In the genomic region with DNA sequence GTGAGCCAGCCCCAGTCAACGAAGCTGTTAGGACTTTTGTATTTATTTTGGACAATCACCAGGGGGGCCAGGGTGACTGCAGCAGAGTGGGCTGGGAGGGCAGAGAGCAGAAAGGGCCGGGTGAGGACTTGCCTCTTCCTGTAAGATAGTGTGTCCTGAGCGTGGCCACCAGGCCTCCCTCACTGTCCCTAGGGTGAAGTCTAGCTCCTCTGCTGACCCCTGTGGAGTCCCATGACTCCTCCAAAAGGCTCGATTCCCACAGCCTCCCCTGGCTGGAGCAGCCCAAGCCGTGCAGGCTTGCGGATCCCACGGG, we compare ENCODE assay signal across 10 cellular contexts.
DNase-seq lines count a peak whose midpoint lies in the region; ATAC-seq and TF ChIP-seq lines count a peak whose summit lies in the region.
"Had no signal": no experiment of that assay in that cellular context is flagged by ENCODE, and none has a peak within 500 bp of the region (broad histone marks: within the 10 kb centered on the region; RNA-seq: fewer than 3 reads in every experiment).

No MANE protein-coding gene starts in this region.

- H3K27me3 Mint-ChIP-seq in naive thymus-derived CD4-positive, alpha-beta T cell: no peaks in the 10 kb centered on the region

- H3K4me1 Mint-ChIP-seq in naive thymus-derived CD4-positive, alpha-beta T cell: peaks cover 0 to 17% (median 9%) of the 10 kb centered on the region in 7 donors

- no peak for TF ChIP-seq POLR2A in adrenal gland (IDR thresholded peaks at IDR 0.05)
- TF ChIP-seq POLR2A in prostate gland (IDR thresholded peaks at IDR 0.05): no peak

- ATAC-seq in Right ventricle myocardium superior (ENCODE audit: poor library complexity): peak; percentile 57
- no peak for ATAC-seq in GM19455 (IDR thresholded peaks at IDR 0.05; ENCODE audit: unreplicated experiment)
- ATAC-seq in naive thymus-derived CD4-positive, alpha-beta T cell: no peak
- no peak for ATAC-seq in HG03196 (IDR thresholded peaks at IDR 0.05; ENCODE audit: unreplicated experiment)

- H3K9me3 Mint-ChIP-seq in naive thymus-derived CD4-positive, alpha-beta T cell: no peaks in the 10 kb centered on the region

- peak overlapping the region in 2 of 5 donors; percentile 57 to 78 for H3K27ac ChIP-seq in adrenal gland
- H3K27ac ChIP-seq in prostate gland: peak overlapping the region; percentile 15 to 42
- no peak overlapping the region for H3K27ac ChIP-seq in naive thymus-derived CD4-positive, alpha-beta T cell (ENCODE audit: low read depth, low read length)

- POLR2A ChIA-PET in naive thymus-derived CD4-positive, alpha-beta T cell (lab: Charles Lee): interaction anchor here (1.2 to 2.0 kb wide), 2 partner anchors 17 to 20 kb away, joined by 3 to 8 read pairs; no protein-coding TSS in a partner anchor

- peak; percentile 31 for DNase-seq in AG10803 (ENCODE audit: low read depth)
- peak in 6 of 7 donors; percentile 45 to 75 (median 54) for DNase-seq in adrenal gland
- DNase-seq in Right ventricle myocardium superior: peak; percentile 72
- no peak for DNase-seq in prostate gland (ENCODE audit: low spot score)
- no peak for DNase-seq in naive thymus-derived CD4-positive, alpha-beta T cell
- DNase-seq in NCI-H2081 treated with DMSO at 0.1 percent for 48 hours (lab: John Stamatoyannopoulos, UW): no peak
- DNase-seq: NCI-H1105, SK-N-SH had no signal

- H3K9me3 ChIP-seq in adrenal gland (replicated peaks in 1 of 3) (no peaks in the 10 kb centered on the region), prostate gland (no peaks in the 10 kb centered on the region)
- H3K9me3 ChIP-seq in naive thymus-derived CD4-positive, alpha-beta T cell (ENCODE audit: control insufficient read depth in 2 of 3, low read length in 3 of 3): no peaks in the 10 kb centered on the region
- H3K9me3 ChIP-seq: SK-N-SH had no signal

- H3K27me3 ChIP-seq in adrenal gland: no peaks in the 10 kb centered on the region
- H3K27me3 ChIP-seq in prostate gland (replicated peaks; ENCODE audit: insufficient read depth): no peaks in the 10 kb centered on the region
- no peaks in the 10 kb centered on the region for H3K27me3 ChIP-seq in naive thymus-derived CD4-positive, alpha-beta T cell (ENCODE audit: control insufficient read depth in 2 of 2, insufficient read depth in 2 of 2, low read length in 2 of 2)

- 40 to 80% (median 57%) methylated on average over 1 to 7 of the region's 7 CpGs for WGBS in adrenal gland, 4 donors
- WGBS in prostate gland: 55% methylated on average over 7 of the region's 7 CpGs

- H3K27ac Mint-ChIP-seq in naive thymus-derived CD4-positive, alpha-beta T cell: peak overlapping the region in 3 of 9 donors; percentile 65 to 97 (median 95)

- H3K36me3 ChIP-seq in adrenal gland (replicated peaks in 1 of 2) (no peaks in the 10 kb centered on the region), prostate gland (no peaks in the 10 kb centered on the region)
- H3K36me3 ChIP-seq in naive thymus-derived CD4-positive, alpha-beta T cell (ENCODE audit: control insufficient read depth in 2 of 3, insufficient read depth in 3 of 3, low read length in 3 of 3): no peaks in the 10 kb centered on the region

- no peak overlapping the region for H3K4me3 Mint-ChIP-seq in naive thymus-derived CD4-positive, alpha-beta T cell

- intact Hi-C loops in adrenal gland (cut with DNase I) (no loop called here), Right ventricle myocardium superior (cut with DNase I) (no loop called here), prostate gland (cut with DNase I) (no loop called here)
- intact Hi-C loops in naive thymus-derived CD4-positive, alpha-beta T cell (cut with micrococcal nuclease): loop anchor here in 1 of 2 donors (2.0 kb wide), 1 partner anchor 25 kb away; no protein-coding TSS in a partner anchor

- no peak for TF ChIP-seq CTCF in AG10803 (conservative IDR thresholded peaks at IDR 0.05; ENCODE audit: low read length)
- TF ChIP-seq CTCF in adrenal gland (IDR thresholded peaks at IDR 0.05): no peak
- no peak for TF ChIP-seq CTCF in prostate gland (IDR thresholded peaks at IDR 0.05)

- no peak overlapping the region for H3K4me3 ChIP-seq in AG10803 (ENCODE audit: low read length)
- H3K4me3 ChIP-seq in adrenal gland: no peak overlapping the region
- no peak overlapping the region for H3K4me3 ChIP-seq in prostate gland
- H3K4me3 ChIP-seq in naive thymus-derived CD4-positive, alpha-beta T cell (ENCODE audit: low read length): no peak overlapping the region

- H3K36me3 Mint-ChIP-seq in naive thymus-derived CD4-positive, alpha-beta T cell: no peaks in the 10 kb centered on the region

- CTCF ChIA-PET in naive thymus-derived CD4-positive, alpha-beta T cell (lab: Charles Lee): interaction anchor here (1.5 kb wide), 1 partner anchor 17 kb away, joined by 6 read pairs; no protein-coding TSS in a partner anchor

- H3K4me1 ChIP-seq in adrenal gland (replicated peaks in 1 of 2) (peaks cover 0 to 7% of the 10 kb centered on the region in 2 donors), prostate gland (replicated peaks) (peaks cover 6% of the 10 kb centered on the region)
- peaks cover 0 to 33% of the 10 kb centered on the region in 2 donors for H3K4me1 ChIP-seq in naive thymus-derived CD4-positive, alpha-beta T cell (ENCODE audit: control insufficient read depth in 2 of 2, insufficient read depth in 2 of 2, low read length in 2 of 2)

Comparison
In these comparisons a context has a peak if more than half of its experiments do, and no peak if none do; other contexts are left out.
1. DNase-seq: peak in AG10803 (single experiment), adrenal gland (6 of 7) and Right ventricle myocardium superior (single experiment); none in prostate gland (single experiment), naive thymus-derived CD4-positive, alpha-beta T cell (0 of 9) and NCI-H2081 treated with DMSO at 0.1 percent for 48 hours (single experiment).